ENCODE assay signal across 1 cellular context in the genomic region with DNA sequence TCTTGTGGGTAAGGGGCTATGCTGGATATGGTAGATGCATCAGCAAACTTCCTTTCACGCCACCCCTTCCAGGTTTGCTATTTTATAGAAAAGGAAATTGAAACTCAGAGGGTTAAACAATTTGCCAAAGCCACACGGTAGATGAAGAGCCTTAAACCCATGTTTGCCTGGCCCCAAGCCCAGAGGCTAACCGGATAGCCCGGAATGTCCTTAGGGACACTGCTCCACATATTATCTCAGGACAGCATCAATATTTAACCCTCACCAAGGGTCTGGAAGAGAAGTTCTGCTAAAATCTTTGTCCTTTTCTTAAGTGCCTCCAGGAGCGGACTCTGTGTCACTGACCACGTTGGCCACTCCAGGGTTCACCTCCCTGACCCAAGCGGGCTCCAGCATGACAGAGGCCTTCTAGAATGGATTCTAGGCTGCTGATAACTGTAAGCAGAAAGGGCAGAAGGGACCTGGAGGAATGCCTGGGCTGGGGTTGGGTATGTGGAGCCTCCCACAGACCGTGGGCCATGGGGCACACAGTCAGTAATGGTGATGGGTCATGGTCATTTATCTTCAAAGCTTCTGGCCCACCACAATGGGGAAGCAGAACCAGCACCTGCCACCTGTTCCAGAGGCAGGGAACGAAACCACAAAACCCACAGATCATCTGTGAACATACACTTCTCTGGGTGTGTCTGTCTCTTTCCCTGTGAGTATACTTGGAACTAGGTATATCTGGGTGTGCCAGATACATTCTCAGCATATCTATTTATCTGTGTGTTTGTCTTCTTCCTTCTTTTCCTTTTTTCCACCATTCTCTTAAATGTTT.
A peak's percentile ranks its signal among the peaks of the same experiment; 100 is the strongest.
TF ChIP-seq lines count a peak whose summit lies in the region.

No MANE protein-coding gene starts in this region.

TF ChIP-seq in K562, 482 proteins besides CTCF, POLR2A, EP300 and RAD21 (continued from another document and continues in another):
- TF ChIP-seq, protein P1, sequence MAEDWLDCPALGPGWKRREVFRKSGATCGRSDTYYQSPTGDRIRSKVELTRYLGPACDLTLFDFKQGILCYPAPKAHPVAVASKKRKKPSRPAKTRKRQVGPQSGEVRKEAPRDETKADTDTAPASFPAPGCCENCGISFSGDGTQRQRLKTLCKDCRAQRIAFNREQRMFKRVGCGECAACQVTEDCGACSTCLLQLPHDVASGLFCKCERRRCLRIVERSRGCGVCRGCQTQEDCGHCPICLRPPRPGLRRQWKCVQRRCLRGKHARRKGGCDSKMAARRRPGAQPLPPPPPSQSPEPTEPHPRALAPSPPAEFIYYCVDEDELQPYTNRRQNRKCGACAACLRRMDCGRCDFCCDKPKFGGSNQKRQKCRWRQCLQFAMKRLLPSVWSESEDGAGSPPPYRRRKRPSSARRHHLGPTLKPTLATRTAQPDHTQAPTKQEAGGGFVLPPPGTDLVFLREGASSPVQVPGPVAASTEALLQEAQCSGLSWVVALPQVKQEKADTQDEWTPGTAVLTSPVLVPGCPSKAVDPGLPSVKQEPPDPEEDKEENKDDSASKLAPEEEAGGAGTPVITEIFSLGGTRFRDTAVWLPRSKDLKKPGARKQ (CRISPR knock-in tag; IDR thresholded peaks at IDR 0.05) = no peak
- TF ChIP-seq ZNF75A (CRISPR knock-in tag; IDR thresholded peaks at IDR 0.05) = no peak
- TF ChIP-seq KAT7 (CRISPR knock-in tag; IDR thresholded peaks at IDR 0.05; ENCODE audit: borderline replicate concordance) = no peak
- TF ChIP-seq, protein P2, sequence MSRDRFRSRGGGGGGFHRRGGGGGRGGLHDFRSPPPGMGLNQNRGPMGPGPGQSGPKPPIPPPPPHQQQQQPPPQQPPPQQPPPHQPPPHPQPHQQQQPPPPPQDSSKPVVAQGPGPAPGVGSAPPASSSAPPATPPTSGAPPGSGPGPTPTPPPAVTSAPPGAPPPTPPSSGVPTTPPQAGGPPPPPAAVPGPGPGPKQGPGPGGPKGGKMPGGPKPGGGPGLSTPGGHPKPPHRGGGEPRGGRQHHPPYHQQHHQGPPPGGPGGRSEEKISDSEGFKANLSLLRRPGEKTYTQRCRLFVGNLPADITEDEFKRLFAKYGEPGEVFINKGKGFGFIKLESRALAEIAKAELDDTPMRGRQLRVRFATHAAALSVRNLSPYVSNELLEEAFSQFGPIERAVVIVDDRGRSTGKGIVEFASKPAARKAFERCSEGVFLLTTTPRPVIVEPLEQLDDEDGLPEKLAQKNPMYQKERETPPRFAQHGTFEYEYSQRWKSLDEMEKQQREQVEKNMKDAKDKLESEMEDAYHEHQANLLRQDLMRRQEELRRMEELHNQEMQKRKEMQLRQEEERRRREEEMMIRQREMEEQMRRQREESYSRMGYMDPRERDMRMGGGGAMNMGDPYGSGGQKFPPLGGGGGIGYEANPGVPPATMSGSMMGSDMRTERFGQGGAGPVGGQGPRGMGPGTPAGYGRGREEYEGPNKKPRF (IDR thresholded peaks at IDR 0.05; ENCODE audit: low read depth, low read length) = no peak
- 0 out of 2 replicates have a peak, but pooled peaks have one; percentile 56 for TF ChIP-seq ZNF584 (CRISPR knock-in tag; IDR thresholded peaks at IDR 0.05; ENCODE audit: low read depth)
- TF ChIP-seq PRDM10 (IDR thresholded peaks at IDR 0.05; ENCODE audit: partially characterized antibody) = no peak
- TF ChIP-seq SIRT6 (IDR thresholded peaks at IDR 0.05; ENCODE audit: low read depth, low read length) = no peak
- no peak for TF ChIP-seq HDAC6 (IDR thresholded peaks at IDR 0.05; ENCODE audit: low read depth, low read length)
- no peak for TF ChIP-seq IRF2 (CRISPR knock-in tag; IDR thresholded peaks at IDR 0.05)
- TF ChIP-seq KHSRP (IDR thresholded peaks at IDR 0.05) = no peak
- no peak for TF ChIP-seq NR2C2 (CRISPR knock-in tag; IDR thresholded peaks at IDR 0.05)
- TF ChIP-seq NR2C2 (tag; IDR thresholded peaks at IDR 0.05) = no peak
- TF ChIP-seq, protein P3, sequence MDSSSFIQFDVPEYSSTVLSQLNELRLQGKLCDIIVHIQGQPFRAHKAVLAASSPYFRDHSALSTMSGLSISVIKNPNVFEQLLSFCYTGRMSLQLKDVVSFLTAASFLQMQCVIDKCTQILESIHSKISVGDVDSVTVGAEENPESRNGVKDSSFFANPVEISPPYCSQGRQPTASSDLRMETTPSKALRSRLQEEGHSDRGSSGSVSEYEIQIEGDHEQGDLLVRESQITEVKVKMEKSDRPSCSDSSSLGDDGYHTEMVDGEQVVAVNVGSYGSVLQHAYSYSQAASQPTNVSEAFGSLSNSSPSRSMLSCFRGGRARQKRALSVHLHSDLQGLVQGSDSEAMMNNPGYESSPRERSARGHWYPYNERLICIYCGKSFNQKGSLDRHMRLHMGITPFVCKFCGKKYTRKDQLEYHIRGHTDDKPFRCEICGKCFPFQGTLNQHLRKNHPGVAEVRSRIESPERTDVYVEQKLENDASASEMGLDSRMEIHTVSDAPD (CRISPR knock-in tag; IDR thresholded peaks at IDR 0.05) = no peak
- TF ChIP-seq MEF2D (tag; conservative IDR thresholded peaks at IDR 0.05; ENCODE audit: low read depth) = no peak
- peak in 1 of 2 experiments; percentile 26; a peak in 1 of 4 replicates for TF ChIP-seq HDAC1 (IDR thresholded peaks at IDR 0.05)
- TF ChIP-seq SRSF1 (IDR thresholded peaks at IDR 0.05; ENCODE audit: low read depth, low read length) = no peak
- TF ChIP-seq ZBTB1 (CRISPR knock-in tag; IDR thresholded peaks at IDR 0.05; ENCODE audit: borderline replicate concordance, low read depth) = no peak; the same call in 1 of the 2 replicates
- TF ChIP-seq SNAPC5 (CRISPR knock-in tag; IDR thresholded peaks at IDR 0.05) = no peak
- TF ChIP-seq SRSF9 (IDR thresholded peaks at IDR 0.05; ENCODE audit: borderline replicate concordance, low read depth, low read length) = no peak
- no peak for TF ChIP-seq ZNF395 (CRISPR knock-in tag; IDR thresholded peaks at IDR 0.05)
- no peak for TF ChIP-seq ZNF274 (IDR thresholded peaks at IDR 0.05; ENCODE audit: borderline replicate concordance, low read depth, low read length)
- peak; percentile 34; the same call in 1 of the 2 replicates for TF ChIP-seq NFIC (IDR thresholded peaks at IDR 0.05)
- no peak for TF ChIP-seq PHF21A (IDR thresholded peaks at IDR 0.05; ENCODE audit: borderline replicate concordance, low read depth)
- peak; percentile 42; the same call in 1 of the 2 replicates for TF ChIP-seq LEF1 (IDR thresholded peaks at IDR 0.05)
- no peak for TF ChIP-seq ARID3A (IDR thresholded peaks at IDR 0.05; ENCODE audit: borderline replicate concordance, low read depth, low read length)
- TF ChIP-seq IRF9 (tag; IDR thresholded peaks at IDR 0.05) = no peak
- TF ChIP-seq XRCC4 (IDR thresholded peaks at IDR 0.05; ENCODE audit: extremely low read depth, insufficient read depth, insufficient read length) = no peak
- TF ChIP-seq POLR3G (IDR thresholded peaks at IDR 0.05; ENCODE audit: extremely low read depth, insufficient read length, insufficient replicate concordance) = no peak
- no peak for TF ChIP-seq MCM7 (IDR thresholded peaks at IDR 0.05)
- no peak for TF ChIP-seq ZNF217 (CRISPR knock-in tag; IDR thresholded peaks at IDR 0.05)
- TF ChIP-seq ZNF184 (CRISPR knock-in tag; IDR thresholded peaks at IDR 0.05) = no peak
- peak; percentile 65; the same call in 1 of the 2 replicates for TF ChIP-seq MTA1 (IDR thresholded peaks at IDR 0.05; ENCODE audit: borderline replicate concordance)
- no peak for TF ChIP-seq KDM2B (CRISPR knock-in tag; IDR thresholded peaks at IDR 0.05)
- TF ChIP-seq, protein P4, sequence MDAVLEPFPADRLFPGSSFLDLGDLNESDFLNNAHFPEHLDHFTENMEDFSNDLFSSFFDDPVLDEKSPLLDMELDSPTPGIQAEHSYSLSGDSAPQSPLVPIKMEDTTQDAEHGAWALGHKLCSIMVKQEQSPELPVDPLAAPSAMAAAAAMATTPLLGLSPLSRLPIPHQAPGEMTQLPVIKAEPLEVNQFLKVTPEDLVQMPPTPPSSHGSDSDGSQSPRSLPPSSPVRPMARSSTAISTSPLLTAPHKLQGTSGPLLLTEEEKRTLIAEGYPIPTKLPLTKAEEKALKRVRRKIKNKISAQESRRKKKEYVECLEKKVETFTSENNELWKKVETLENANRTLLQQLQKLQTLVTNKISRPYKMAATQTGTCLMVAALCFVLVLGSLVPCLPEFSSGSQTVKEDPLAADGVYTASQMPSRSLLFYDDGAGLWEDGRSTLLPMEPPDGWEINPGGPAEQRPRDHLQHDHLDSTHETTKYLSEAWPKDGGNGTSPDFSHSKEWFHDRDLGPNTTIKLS (IDR thresholded peaks at IDR 0.05; ENCODE audit: borderline replicate concordance, low read depth) = no peak; the same call in 1 of the 2 replicates
- TF ChIP-seq FOXP1 (CRISPR knock-in tag; IDR thresholded peaks at IDR 0.05) = no peak
- no peak for TF ChIP-seq ZNF551 (CRISPR knock-in tag; IDR thresholded peaks at IDR 0.05)
- TF ChIP-seq BHLHE40 (IDR thresholded peaks at IDR 0.05; ENCODE audit: low read length) = peak; percentile 20; the same call in 1 of the 2 replicates
- TF ChIP-seq NFATC3 (IDR thresholded peaks at IDR 0.05) = no peak
